In genomic region chr13:91313581-91313980, GRCh38 we compare ENCODE assay signal across 13 cellular contexts. TPM values are rescaled to one million over a fixed set of nuclear protein-coding genes. Genes with fewer than 3 reads are reported as not detected.
DNase-seq lines count a peak whose midpoint lies in the region; ATAC-seq, FAIRE-seq and TF ChIP-seq lines count a peak whose summit lies in the region.
"Had no signal": no experiment of that assay in that cellular context is flagged by ENCODE, and none has a peak within 500 bp of the region (broad histone marks: within the 10 kb centered on the region; RNA-seq: fewer than 3 reads in every experiment).

No MANE protein-coding gene starts in this region.

- no peaks in the 10 kb centered on the region for H3K9me3 ChIP-seq in smooth muscle cell (replicated peaks; ENCODE audit: low read depth)
- H3K9me3 ChIP-seq: esophagus squamous epithelium, tibial nerve had no signal

- no peak for TF ChIP-seq CTCF in smooth muscle cell (IDR thresholded peaks at IDR 0.05; ENCODE audit: borderline replicate concordance, insufficient read depth, poor library complexity, severe bottlenecking)

- H3K4me2 ChIP-seq in smooth muscle cell = peak overlapping the region; percentile 39

- H3K4me3 Mint-ChIP-seq in activated T-cell treated with anti-CD3 and anti-CD28 coated beads, Interleukin-2, amount 50 U/mL, for 24 hours = peak overlapping the region; percentile 43
- peak overlapping the region in 1 of 2 donors; percentile 6 for H3K4me3 Mint-ChIP-seq in stimulated activated naive B cell treated with anti-CD40 and anti-IgM and Interleukin-4, amounts not matched to agents 10 μg/mL and 1 μg/mL and 100 μg/mL, for 72 hours

- H3K9me3 Mint-ChIP-seq in activated T-cell treated with anti-CD3 and anti-CD28 coated beads, Interleukin-2, amount 50 U/mL, for 24 hours = no peaks in the 10 kb centered on the region
- H3K9me3 Mint-ChIP-seq in stimulated activated naive B cell treated with anti-CD40 and anti-IgM and Interleukin-4, amounts not matched to agents 10 μg/mL and 1 μg/mL and 100 μg/mL, for 72 hours = no peaks in the 10 kb centered on the region

- no peaks in the 10 kb centered on the region for H3K79me2 ChIP-seq in smooth muscle cell (ENCODE audit: low read depth)

- no peaks in the 10 kb centered on the region for H3K36me3 ChIP-seq in smooth muscle cell (ENCODE audit: low read depth)
- H3K36me3 ChIP-seq: esophagus squamous epithelium, tibial nerve had no signal

- H3K4me3 ChIP-seq in smooth muscle cell = no peak overlapping the region
- H3K4me3 ChIP-seq: esophagus squamous epithelium, tibial nerve had no signal

- peaks cover 3% of the 10 kb centered on the region for H3K27me3 ChIP-seq in smooth muscle cell (ENCODE audit: low read depth)
- H3K27me3 ChIP-seq: tibial nerve had no signal

- H3K4me1 Mint-ChIP-seq in activated T-cell treated with anti-CD3 and anti-CD28 coated beads, Interleukin-2, amount 50 U/mL, for 24 hours (ENCODE audit: low read depth) = peaks cover 18% of the 10 kb centered on the region
- peaks cover 7 to 24% of the 10 kb centered on the region in 2 donors for H3K4me1 Mint-ChIP-seq in stimulated activated naive B cell treated with anti-CD40 and anti-IgM and Interleukin-4, amounts not matched to agents 10 μg/mL and 1 μg/mL and 100 μg/mL, for 72 hours

- no peaks in the 10 kb centered on the region for H3F3A ChIP-seq in smooth muscle cell (ENCODE audit: low read depth)

- ATAC-seq in HG02642 (IDR thresholded peaks at IDR 0.05; ENCODE audit: poor library complexity, unreplicated experiment) (peak; percentile 64), HG03521 (IDR thresholded peaks at IDR 0.05; ENCODE audit: unreplicated experiment) (peak; percentile 43)
- ATAC-seq in stimulated activated naive B cell treated with anti-CD40 and anti-IgM and Interleukin-4, amounts not matched to agents 10 μg/mL and 1 μg/mL and 100 μg/mL, for 72 hours (replicated peaks) = no peak

- no peak overlapping the region for H3K27ac ChIP-seq in smooth muscle cell (ENCODE audit: low read depth)
- H3K27ac ChIP-seq: esophagus squamous epithelium, tibial nerve had no signal

- no peaks in the 10 kb centered on the region for H4K20me1 ChIP-seq in smooth muscle cell (ENCODE audit: low read depth)

- peak overlapping the region; percentile 47 for H3K27ac Mint-ChIP-seq in activated T-cell treated with anti-CD3 and anti-CD28 coated beads, Interleukin-2, amount 50 U/mL, for 24 hours
- H3K27ac Mint-ChIP-seq in stimulated activated naive B cell treated with anti-CD40 and anti-IgM and Interleukin-4, amounts not matched to agents 10 μg/mL and 1 μg/mL and 100 μg/mL, for 72 hours = no peak overlapping the region

- H3K4me1 ChIP-seq in smooth muscle cell (ENCODE audit: low read depth) = no peaks in the 10 kb centered on the region
- H3K4me1 ChIP-seq: esophagus squamous epithelium had no signal

- no peak overlapping the region for H3K9ac ChIP-seq in smooth muscle cell (ENCODE audit: low read depth)

- H2AFZ ChIP-seq in smooth muscle cell (ENCODE audit: low read depth) = peak overlapping the region; percentile 76

- 75% methylated on average over 4 of the region's 4 CpGs for WGBS in smooth muscle cell (ENCODE audit: low lambda C conversion rate)

- H3K36me3 Mint-ChIP-seq in activated T-cell treated with anti-CD3 and anti-CD28 coated beads, Interleukin-2, amount 50 U/mL, for 24 hours (ENCODE audit: low read depth) = no peaks in the 10 kb centered on the region
- H3K36me3 Mint-ChIP-seq in stimulated activated naive B cell treated with anti-CD40 and anti-IgM and Interleukin-4, amounts not matched to agents 10 μg/mL and 1 μg/mL and 100 μg/mL, for 72 hours = no peaks in the 10 kb centered on the region

- FAIRE-seq in urothelium cell line (lab: Jason Lieb, UNC) = no peak
- FAIRE-seq: keratinocyte had no signal

- peaks cover 22% of the 10 kb centered on the region for H3K27me3 Mint-ChIP-seq in activated T-cell treated with anti-CD3 and anti-CD28 coated beads, Interleukin-2, amount 50 U/mL, for 24 hours
- H3K27me3 Mint-ChIP-seq in stimulated activated naive B cell treated with anti-CD40 and anti-IgM and Interleukin-4, amounts not matched to agents 10 μg/mL and 1 μg/mL and 100 μg/mL, for 72 hours = no peaks in the 10 kb centered on the region

- DNase-seq in activated T-cell treated with anti-CD3 and anti-CD28 coated beads, Interleukin-2, amount 50 U/mL, for 24 hours = no peak
- no peak for DNase-seq in activated T-cell treated with anti-CD3 and anti-CD28 coated beads, Interleukin-2, amount 50 U/mL, for 48 hours
- DNase-seq in smooth muscle cell (lab: John Stamatoyannopoulos, UW; ENCODE audit: unreplicated experiment) = no peak
- no peak for DNase-seq in urothelium cell line (ENCODE audit: low spot score)
- DNase-seq in stimulated activated naive B cell treated with anti-CD40 and anti-IgM and Interleukin-4, amounts not matched to agents 10 μg/mL and 1 μg/mL and 100 μg/mL, for 72 hours = no peak
- no peak for DNase-seq in NCI-H446 treated with DMSO at 0.1 percent for 48 hours (lab: John Stamatoyannopoulos, UW)
- DNase-seq: activated CD4-positive, CD25-positive, alpha-beta regulatory T cell; esophagus squamous epithelium; stimulated activated CD4-positive, alpha-beta T cell treated with anti-CD3 and anti-CD28 coated beads, Interleukin-2, amount 100 ng/mL, for 24 hours had no signal

RNA-seq across cellular contexts. Expression of gene MIR17HG, which starts 33.9 kb away (rescaled TPM):
- 0.54 and 2.6 TPM in 2 replicates for total RNA-seq in smooth muscle cell
- polyA plus RNA-seq in smooth muscle cell = 0.07 TPM in 1 of 2 replicates, not detected in the other

Comparison
In these comparisons a context has a peak if more than half of its experiments do, and no peak if none do; other contexts are left out.
1. ATAC-seq: peak in HG02642 (single experiment) and HG03521 (single experiment); none in stimulated activated naive B cell treated with anti-CD40 and anti-IgM and Interleukin-4, amounts not matched to agents 10 μg/mL and 1 μg/mL and 100 μg/mL, for 72 hours (0 of 2).